ENCODE assay signal across 15 cellular contexts in genomic region chr12:118548887-118549286, GRCh38.
DNase-seq lines count a peak whose midpoint lies in the region; ATAC-seq and TF ChIP-seq lines count a peak whose summit lies in the region.
"Had no signal": no experiment of that assay in that cellular context is flagged by ENCODE, and none has a peak within 500 bp of the region (broad histone marks: within the 10 kb centered on the region; RNA-seq: fewer than 3 reads in every experiment).

No MANE protein-coding gene starts in this region.

- H3F3A ChIP-seq in GM23338 (replicated peaks; ENCODE audit: low read depth) = no peaks in the 10 kb centered on the region

- no peaks in the 10 kb centered on the region for H3K36me3 Mint-ChIP-seq in GM23338 (ENCODE audit: low read depth)
- H3K36me3 Mint-ChIP-seq: CD4-positive, alpha-beta memory T cell had no signal

- H3K36me3 ChIP-seq in GM23338 (ENCODE audit: insufficient read depth) (peaks cover 3% of the 10 kb centered on the region; the same call in 1 of the 2 replicates), testis (ENCODE audit: low read depth, missing control alignments) (no peaks in the 10 kb centered on the region), lower lobe of right lung (no peaks in the 10 kb centered on the region)
- H3K36me3 ChIP-seq: HAP-1 had no signal

- intact Hi-C loops in testis (cut with DNase I; ENCODE audit: low total_unique reads) = no loop called here
- intact Hi-C loops in lower lobe of right lung (cut with DNase I) = no loop called here

- no peak for TF ChIP-seq POLR2A in testis (IDR thresholded peaks at IDR 0.05)

- H3K4me1 ChIP-seq in GM23338 (ENCODE audit: insufficient read depth) = peaks cover 2% of the 10 kb centered on the region; the same call in 1 of the 2 replicates
- H3K4me1 ChIP-seq in testis = no peaks in the 10 kb centered on the region
- no peaks in the 10 kb centered on the region for H3K4me1 ChIP-seq in lower lobe of right lung
- H3K4me1 ChIP-seq: HAP-1 had no signal

- in situ Hi-C loops in ACHN (cut with HindIII; ENCODE audit: low pct_ligation_motif_present, low pct_unique_long_range_greater_than_20kb, low sequenced_read_pairs) = no loop called here

- no peak overlapping the region for H3K27ac Mint-ChIP-seq in GM23338
- H3K27ac Mint-ChIP-seq: CD4-positive, alpha-beta memory T cell had no signal

- peak overlapping the region; percentile 59; the same call in 1 of the 2 replicates for H2AFZ ChIP-seq in GM23338

- H3K4me1 Mint-ChIP-seq in GM23338 = peaks cover 2% of the 10 kb centered on the region
- H3K4me1 Mint-ChIP-seq: CD4-positive, alpha-beta memory T cell had no signal

- H3K27me3 ChIP-seq in GM23338 (ENCODE audit: insufficient read depth) = no peaks in the 10 kb centered on the region
- no peaks in the 10 kb centered on the region for H3K27me3 ChIP-seq in testis
- no peaks in the 10 kb centered on the region for H3K27me3 ChIP-seq in lower lobe of right lung (ENCODE audit: low read depth)

- H3K9me3 ChIP-seq in testis (no peaks in the 10 kb centered on the region), lower lobe of right lung (no peaks in the 10 kb centered on the region)
- H3K9me3 ChIP-seq: HAP-1 had no signal

- no peak for TF ChIP-seq CTCF in GM23338 (conservative IDR thresholded peaks at IDR 0.05; ENCODE audit: low read depth in 2 of 2)
- no peak for TF ChIP-seq CTCF in epithelial cell of proximal tubule (conservative IDR thresholded peaks at IDR 0.05; ENCODE audit: low read depth, low read length)
- TF ChIP-seq CTCF in testis (IDR thresholded peaks at IDR 0.05) = no peak
- no peak for TF ChIP-seq CTCF in lower lobe of right lung (IDR thresholded peaks at IDR 0.05)

- 81 to 83% methylated on average over 2 of the region's 2 CpGs for WGBS in testis, 2 donors

- H3K27ac ChIP-seq in GM23338 (ENCODE audit: low read depth) (no peak overlapping the region), testis (no peak overlapping the region), lower lobe of right lung (no peak overlapping the region)
- H3K27ac ChIP-seq: C4-2B had no signal

- H3K9me2 ChIP-seq in GM23338 (ENCODE audit: insufficient read depth) = peaks cover 16% of the 10 kb centered on the region

- H3K27me3 Mint-ChIP-seq in GM23338 (ENCODE audit: insufficient read depth, low read depth, poor library complexity) = peaks cover under 1% of the 10 kb centered on the region

- peaks cover 12% of the 10 kb centered on the region; the same call in 2 of the 3 replicates for H3K9me3 Mint-ChIP-seq in GM23338

- no peak overlapping the region for H3K4me3 ChIP-seq in GM23338
- H3K4me3 ChIP-seq in epithelial cell of proximal tubule (ENCODE audit: low read depth, low read length) = no peak overlapping the region
- H3K4me3 ChIP-seq in testis = no peak overlapping the region
- H3K4me3 ChIP-seq in lower lobe of right lung = no peak overlapping the region
- H3K4me3 ChIP-seq: HAP-1 had no signal

- H3K4me3 Mint-ChIP-seq in GM23338 = no peak overlapping the region
- H3K4me3 Mint-ChIP-seq: CD4-positive, alpha-beta memory T cell had no signal

- no peaks in the 10 kb centered on the region for H3K79me2 ChIP-seq in GM23338 (replicated peaks; ENCODE audit: insufficient read depth)

- ATAC-seq in GM23338 = no peak
- no peak for ATAC-seq in GM21723 (IDR thresholded peaks at IDR 0.05; ENCODE audit: unreplicated experiment)
- ATAC-seq in stimulated activated naive CD8-positive, alpha-beta T cell treated with anti-CD3 and anti-CD28 coated beads, Interleukin-15, Interleukin-2, amounts not matched to agents 100 U/mL and 50 U/mL, for 24 hours = no peak
- no peak for ATAC-seq in lower lobe of right lung
- ATAC-seq: HepG2 had no signal

- H4K20me1 ChIP-seq in GM23338 (replicated peaks; ENCODE audit: insufficient read depth) = no peaks in the 10 kb centered on the region

- no peak overlapping the region for H3K4me2 ChIP-seq in GM23338

- DNase-seq in ACHN (peak; percentile 73), GM23338 (ENCODE audit: low spot score) (no peak), epithelial cell of proximal tubule (ENCODE audit: low read depth) (peak; percentile 13), left kidney (ENCODE audit: low read depth, low spot score) (peak; percentile 25), testis (no peak), lower lobe of right lung (no peak)
- no peak for DNase-seq in stimulated activated naive CD8-positive, alpha-beta T cell treated with anti-CD3 and anti-CD28 coated beads, Interleukin-15, Interleukin-2, amounts not matched to agents 100 U/mL and 50 U/mL, for 24 hours
- DNase-seq: 8988T; CD4-positive, alpha-beta memory T cell; DMS153; DMS79 treated with DMSO at 0.1 percent for 48 hours had no signal

TF ChIP-seq in GM23338, 12 proteins besides CTCF, POLR2A, EP300 and RAD21:
- TF ChIP-seq CREB1 (CRISPR knock-in tag; IDR thresholded peaks at IDR 0.05; ENCODE audit: low read depth) (no peak), EZH2phosphoT487 (IDR thresholded peaks at IDR 0.05; ENCODE audit: unreplicated experiment) (no peak)

Comparison
In these comparisons a context has a peak if more than half of its experiments do, and no peak if none do; other contexts are left out.
1. DNase-seq: peak in ACHN (single experiment), epithelial cell of proximal tubule (single experiment) and left kidney (single experiment); none in GM23338 (single experiment), stimulated activated naive CD8-positive, alpha-beta T cell treated with anti-CD3 and anti-CD28 coated beads, Interleukin-15, Interleukin-2, amounts not matched to agents 100 U/mL and 50 U/mL, for 24 hours (single experiment), testis (single experiment) and lower lobe of right lung (single experiment).